In the genomic region with DNA sequence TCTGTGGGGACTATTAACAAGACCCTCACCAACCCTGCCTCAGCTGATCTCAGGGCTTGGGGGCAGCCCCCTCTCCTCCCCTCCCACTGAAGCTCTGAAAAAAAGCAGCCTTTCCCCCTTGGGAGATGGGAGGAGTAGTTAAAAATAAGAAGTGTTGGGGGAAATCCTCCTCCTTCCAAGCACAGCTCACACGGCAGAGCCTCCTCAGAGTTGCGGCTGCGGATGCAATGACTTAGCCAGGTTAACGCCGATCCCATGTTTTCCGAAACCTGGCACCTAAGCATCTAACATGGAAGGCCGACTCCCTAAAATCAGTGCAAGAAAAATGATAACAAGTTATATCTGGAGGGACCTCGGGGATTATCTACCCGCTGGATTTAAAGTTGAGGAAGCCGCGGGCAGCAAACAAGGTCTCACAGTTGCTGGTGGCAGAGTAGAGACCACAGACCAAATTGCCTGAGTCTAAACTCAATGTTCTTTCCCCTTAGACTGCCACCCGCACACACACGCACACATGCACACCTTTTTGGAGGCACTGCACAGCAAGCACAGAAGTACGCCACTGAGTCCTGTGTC, we compare ENCODE assay signal across 9 cellular contexts. TPM values are rescaled to one million over a fixed set of nuclear protein-coding genes. Genes with fewer than 3 reads are reported as not detected.
DNase-seq lines count a peak whose midpoint lies in the region; ATAC-seq and TF ChIP-seq lines count a peak whose summit lies in the region.
"Had no signal": no experiment of that assay in that cellular context is flagged by ENCODE, and none has a peak within 500 bp of the region (broad histone marks: within the 10 kb centered on the region; RNA-seq: fewer than 3 reads in every experiment).

No MANE protein-coding gene starts in this region.

- peak overlapping the region; percentile 88 for H3K4me2 ChIP-seq in mesendoderm (ENCODE audit: low read length)
- H3K4me2 ChIP-seq: KMS-11 had no signal

- TF ChIP-seq CTCF in chondrocyte (IDR thresholded peaks at IDR 0.05) (no peak), thoracic aorta (IDR thresholded peaks at IDR 0.05) (no peak)

- no peak overlapping the region for H2BK15ac ChIP-seq in mesendoderm (replicated peaks; ENCODE audit: low read depth)

- H3K4me3 Mint-ChIP-seq in activated CD4-positive, alpha-beta T cell treated with anti-CD3 and anti-CD28 coated beads, Interleukin-2, amount 10 ng/mL, durations not matched to agents 24 days and 14 days, result peak overlapping the region; percentile 35
- peak overlapping the region; percentile 99 for H3K4me3 Mint-ChIP-seq in chondrocyte (ENCODE audit: unreplicated experiment)

- H3K27me3 Mint-ChIP-seq in activated CD4-positive, alpha-beta T cell treated with anti-CD3 and anti-CD28 coated beads, Interleukin-2, amount 10 ng/mL, durations not matched to agents 24 days and 14 days, result peaks cover 75% of the 10 kb centered on the region
- H3K27me3 Mint-ChIP-seq in chondrocyte (ENCODE audit: low read depth), result no peaks in the 10 kb centered on the region

- H3K27ac Mint-ChIP-seq in activated CD4-positive, alpha-beta T cell treated with anti-CD3 and anti-CD28 coated beads, Interleukin-2, amount 10 ng/mL, durations not matched to agents 24 days and 14 days, result no peak overlapping the region
- H3K27ac Mint-ChIP-seq in chondrocyte (ENCODE audit: unreplicated experiment), result peak overlapping the region; percentile 96

- no peaks in the 10 kb centered on the region for H3K36me3 Mint-ChIP-seq in activated CD4-positive, alpha-beta T cell treated with anti-CD3 and anti-CD28 coated beads, Interleukin-2, amount 10 ng/mL, durations not matched to agents 24 days and 14 days (ENCODE audit: low read depth)
- peaks cover 35% of the 10 kb centered on the region for H3K36me3 Mint-ChIP-seq in chondrocyte (ENCODE audit: low read depth)

- intact Hi-C loops in activated CD4-positive, alpha-beta T cell treated with anti-CD3 and anti-CD28 coated beads, Interleukin-2, amount 10 ng/mL, durations not matched to agents 24 days and 14 days (cut with micrococcal nuclease), result no loop called here

- H2BK120ac ChIP-seq in mesendoderm (ENCODE audit: low read depth, low read length), result no peak overlapping the region

- H3K23ac ChIP-seq in mesendoderm (ENCODE audit: low read length), result no peak overlapping the region

- H3K4me1 ChIP-seq in mesendoderm (ENCODE audit: control insufficient read depth, low read depth, low read length) (peaks cover 18% of the 10 kb centered on the region), thoracic aorta (ENCODE audit: control insufficient read depth in 1 of 2, low read depth in 2 of 2) (peaks cover 7 to 13% of the 10 kb centered on the region in 2 donors)

- H3K4me1 Mint-ChIP-seq in activated CD4-positive, alpha-beta T cell treated with anti-CD3 and anti-CD28 coated beads, Interleukin-2, amount 10 ng/mL, durations not matched to agents 24 days and 14 days, result peaks cover 4% of the 10 kb centered on the region
- peaks cover 56% of the 10 kb centered on the region for H3K4me1 Mint-ChIP-seq in chondrocyte (ENCODE audit: low read depth)

- H3K18ac ChIP-seq in mesendoderm (ENCODE audit: low read length), result peak overlapping the region; percentile 90

- peak overlapping the region; percentile 92 for H3K56ac ChIP-seq in mesendoderm (ENCODE audit: low read length)

- H3K27ac ChIP-seq in mesendoderm (ENCODE audit: low read depth, low read length) (no peak overlapping the region), thoracic aorta (peak overlapping the region; percentile 96 to 98)
- H3K27ac ChIP-seq: KMS-11 had no signal

- no peak overlapping the region for H4K5ac ChIP-seq in mesendoderm (ENCODE audit: low read length)

- H3K27me3 ChIP-seq in mesendoderm (ENCODE audit: insufficient read depth, low read length, poor library complexity) (no peaks in the 10 kb centered on the region), thoracic aorta (replicated peaks; ENCODE audit: insufficient read depth) (no peaks in the 10 kb centered on the region)

- no peak for ATAC-seq in thoracic aorta (ENCODE audit: insufficient number of reproducible peaks, low FRiP score, low read depth)

- H3K4me3 ChIP-seq in mesendoderm (ENCODE audit: low read length) (peak overlapping the region; percentile 51), thoracic aorta (peak overlapping the region; percentile 83)

- no CpG with 5 or more reads among the region's 14 CpGs for WGBS in mesendoderm (ENCODE audit: extremely low coverage, insufficient coverage, low lambda C conversion rate)

- peaks cover 22% of the 10 kb centered on the region for H3K79me2 ChIP-seq in mesendoderm (ENCODE audit: control insufficient read depth, insufficient read depth, low read length)

- H3K36me3 ChIP-seq in mesendoderm (ENCODE audit: control insufficient read depth, insufficient read depth, low read length), result no peaks in the 10 kb centered on the region
- H3K36me3 ChIP-seq in thoracic aorta, result peaks cover 6% of the 10 kb centered on the region

- no peak overlapping the region for H3K4ac ChIP-seq in mesendoderm (ENCODE audit: low read depth, low read length)

- no peaks in the 10 kb centered on the region for H3K9me3 ChIP-seq in thoracic aorta

- H4K8ac ChIP-seq in mesendoderm (ENCODE audit: low read depth, low read length), result no peak overlapping the region

- H3K9me3 Mint-ChIP-seq in activated CD4-positive, alpha-beta T cell treated with anti-CD3 and anti-CD28 coated beads, Interleukin-2, amount 10 ng/mL, durations not matched to agents 24 days and 14 days, result no peaks in the 10 kb centered on the region
- peaks cover 6% of the 10 kb centered on the region for H3K9me3 Mint-ChIP-seq in chondrocyte (ENCODE audit: low read depth)

- no peak overlapping the region for H2AK5ac ChIP-seq in mesendoderm (ENCODE audit: low read length)

- H3K9ac ChIP-seq in mesendoderm (ENCODE audit: low read length), result peak overlapping the region; percentile 84
- H3K9ac ChIP-seq: KMS-11 had no signal

- no peak overlapping the region for H2BK5ac ChIP-seq in mesendoderm (ENCODE audit: low read length)

- peaks cover 9% of the 10 kb centered on the region for H3K79me1 ChIP-seq in mesendoderm (ENCODE audit: low read length)

- DNase-seq in activated CD4-positive, alpha-beta T cell treated with anti-CD3 and anti-CD28 coated beads, Interleukin-2, amount 10 ng/mL, durations not matched to agents 24 days and 14 days, result no peak
- no peak for DNase-seq in activated CD4-positive, alpha-beta T cell treated with anti-CD3 and anti-CD28 coated beads for 4 hours
- no peak for DNase-seq in chondrocyte (ENCODE audit: low spot score)
- peak; percentile 33 for DNase-seq in mesendoderm
- DNase-seq in thoracic aorta (ENCODE audit: low spot score), result no peak
- no peak for DNase-seq in cerebellar nuclear complex (lab: John Stamatoyannopoulos, UW)
- no peak for DNase-seq in DMS53 treated with DMSO at 0.1 percent for 48 hours (lab: John Stamatoyannopoulos, UW; ENCODE audit: unreplicated experiment)
- DNase-seq in NCI-H1436 (lab: John Stamatoyannopoulos, UW), result no peak

RNA-seq across cellular contexts. Expression of gene TPM1, which starts 1.1 kb away (rescaled TPM):
- 10.1 and 10.6 TPM in 2 replicates for total RNA-seq in activated CD4-positive, alpha-beta T cell treated with anti-CD3 and anti-CD28 coated beads, Interleukin-2, amount 10 ng/mL, durations not matched to agents 24 days and 14 days
- 2,291 to 2,367 TPM (median 2,332 TPM) in 3 replicates for total RNA-seq in chondrocyte
- 419 TPM for polyA plus RNA-seq in mesendoderm (2013, experiment 1 of 2)
- 425 TPM for polyA plus RNA-seq in mesendoderm (2013, experiment 2 of 2)
- 1,000 to 10,000 TPM in 1 of 2 donors, 100 to 1,000 TPM in 1; 927 to 1,440 TPM for total RNA-seq in thoracic aorta

Comparison
In these comparisons a context has a peak if more than half of its experiments do, and no peak if none do; other contexts are left out.
1. RNA of gene TPM1, which starts 1.1 kb away (total RNA-seq): 2,291 to 2,367 TPM in chondrocyte and 927 to 1,440 TPM in thoracic aorta; 10.1 to 10.6 TPM in activated CD4-positive, alpha-beta T cell treated with anti-CD3 and anti-CD28 coated beads, Interleukin-2, amount 10 ng/mL, durations not matched to agents 24 days and 14 days; every median in the first group is over 10 times any median in the second.